Comparison of ENCODE assay signal across 20 cellular contexts in the genomic region with DNA sequence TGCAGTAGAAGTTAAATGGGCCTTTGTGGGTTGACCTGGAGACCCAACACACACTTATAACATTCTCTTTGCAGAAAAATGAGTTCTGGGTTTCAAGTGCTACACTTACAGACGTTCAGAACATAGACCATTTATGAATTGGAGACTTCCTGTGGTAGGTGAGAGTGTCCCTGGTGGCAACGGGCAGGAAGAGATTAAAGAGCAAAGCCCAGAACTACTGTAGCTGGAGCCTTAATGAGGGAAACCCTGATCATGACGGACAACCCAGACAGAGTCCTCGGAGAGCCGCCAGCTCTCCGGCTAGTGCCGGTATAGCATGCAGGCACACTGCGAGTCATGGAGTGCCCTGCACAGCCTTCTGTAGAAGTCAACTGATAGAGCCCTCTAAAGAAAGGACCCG. TPM values are rescaled to one million over a fixed set of nuclear protein-coding genes. Genes with fewer than 3 reads are reported as not detected.
A peak's percentile ranks its signal among the peaks of the same experiment; 100 is the strongest.
DNase-seq lines count a peak whose midpoint lies in the region; ATAC-seq and TF ChIP-seq lines count a peak whose summit lies in the region.
"Had no signal": no experiment of that assay in that cellular context is flagged by ENCODE, and none has a peak within 500 bp of the region (broad histone marks: within the 10 kb centered on the region; RNA-seq: fewer than 3 reads in every experiment).

No MANE protein-coding gene starts in this region.

- POLR2A ChIA-PET in Panc1 (lab: Charles Lee), result no interaction called here

- no peaks in the 10 kb centered on the region for H3K36me3 Mint-ChIP-seq in naive B cell
- H3K36me3 Mint-ChIP-seq: stimulated activated memory B cell treated with anti-CD40 and anti-IgM and Interleukin-4, amounts not matched to agents 10 μg/mL and 1 μg/mL and 100 μg/mL, for 72 hours had no signal

- peaks cover 0 to 5% (median 0%) of the 10 kb centered on the region in 3 donors for H3K4me1 Mint-ChIP-seq in naive B cell
- H3K4me1 Mint-ChIP-seq: stimulated activated memory B cell treated with anti-CD40 and anti-IgM and Interleukin-4, amounts not matched to agents 10 μg/mL and 1 μg/mL and 100 μg/mL, for 72 hours had no signal

- no TSS peak for BruUV-seq in Panc1 (replicated peaks; lab: Mats Ljungman, UMichigan)

- H3K9me3 Mint-ChIP-seq in naive B cell, result no peaks in the 10 kb centered on the region
- H3K9me3 Mint-ChIP-seq: activated T-cell treated with anti-CD3 and anti-CD28 coated beads, Interleukin-2, amount 50 U/mL, for 72 hours; stimulated activated memory B cell treated with anti-CD40 and anti-IgM and Interleukin-4, amounts not matched to agents 10 μg/mL and 1 μg/mL and 100 μg/mL, for 72 hours had no signal

- H3K36me3 ChIP-seq in Panc1 (ENCODE audit: control insufficient read depth, insufficient read depth, low read length), result no peaks in the 10 kb centered on the region
- H3K36me3 ChIP-seq: cardiac muscle cell, left lung, upper lobe of left lung had no signal

- CTCF ChIA-PET in Panc1 (lab: Charles Lee), result interaction anchor here (0.6 kb wide), 1 partner anchor 421 kb away, joined by 3 read pairs; no protein-coding TSS in a partner anchor

- no peak overlapping the region for H3K4me3 Mint-ChIP-seq in naive B cell
- H3K4me3 Mint-ChIP-seq: activated T-cell treated with anti-CD3 and anti-CD28 coated beads, Interleukin-2, amount 50 U/mL, for 72 hours; stimulated activated memory B cell treated with anti-CD40 and anti-IgM and Interleukin-4, amounts not matched to agents 10 μg/mL and 1 μg/mL and 100 μg/mL, for 72 hours had no signal

- DNase-seq in NCI-H510A treated with DMSO at 0.1 percent for 48 hours (lab: John Stamatoyannopoulos, UW), result peak; percentile 54
- no peak for DNase-seq in NCI-H510A (lab: John Stamatoyannopoulos, UW)
- DNase-seq in Panc1 (ENCODE audit: low read depth, low spot score), result no peak
- no peak for DNase-seq in naive B cell
- no peak for DNase-seq in DMS114 treated with DMSO at 0.1 percent for 48 hours (lab: John Stamatoyannopoulos, UW; ENCODE audit: unreplicated experiment)
- DNase-seq: activated T-cell treated with anti-CD3 and anti-CD28 coated beads, Interleukin-2, amount 50 U/mL, for 72 hours; effector CD4-positive, alpha-beta T cell; foreskin fibroblast; left lung; NCI-H1048; NCI-H2107; small intestine; T-helper 9 cell; upper lobe of left lung had no signal

- intact Hi-C loops in Panc1 (cut with micrococcal nuclease; ENCODE audit: unreplicated experiment), result no loop called here

- H3K4me3 ChIP-seq in Panc1 (ENCODE audit: low read depth in 2 of 2, low read length in 2 of 2), result no peak overlapping the region
- H3K4me3 ChIP-seq: cardiac muscle cell, left lung, upper lobe of left lung had no signal

- peak; percentile 48 for ATAC-seq in GM18907 (IDR thresholded peaks at IDR 0.05; ENCODE audit: unreplicated experiment)
- no peak for ATAC-seq in Panc1
- peak; percentile 18 to 35 for ATAC-seq in naive B cell (ENCODE audit: low read depth in 2 of 2)
- ATAC-seq in HG02973 (IDR thresholded peaks at IDR 0.05; ENCODE audit: unreplicated experiment), result no peak
- ATAC-seq in HG02642 (IDR thresholded peaks at IDR 0.05; ENCODE audit: poor library complexity, unreplicated experiment), result no peak
- ATAC-seq: activated T-cell treated with anti-CD3 and anti-CD28 coated beads, Interleukin-2, amount 50 U/mL, for 72 hours; left lung; stimulated activated memory B cell treated with anti-CD40 and anti-IgM and Interleukin-4, amounts not matched to agents 10 μg/mL and 1 μg/mL and 100 μg/mL, for 72 hours had no signal

- H3K27me3 Mint-ChIP-seq in naive B cell, result peaks cover 14 to 38% (median 26%) of the 10 kb centered on the region in 3 donors

- H3K27me3 ChIP-seq in Panc1 (ENCODE audit: control insufficient read depth, insufficient read depth, low read length), result peaks cover 4% of the 10 kb centered on the region; the same call in 1 of the 2 replicates
- H3K27me3 ChIP-seq: left lung, upper lobe of left lung had no signal

- H3K27ac Mint-ChIP-seq in naive B cell, result no peak overlapping the region
- H3K27ac Mint-ChIP-seq: activated T-cell treated with anti-CD3 and anti-CD28 coated beads, Interleukin-2, amount 50 U/mL, for 72 hours; stimulated activated memory B cell treated with anti-CD40 and anti-IgM and Interleukin-4, amounts not matched to agents 10 μg/mL and 1 μg/mL and 100 μg/mL, for 72 hours had no signal

- H3K9me3 ChIP-seq in Panc1 (ENCODE audit: control insufficient read depth, insufficient read depth, low read depth, low read length), result no peaks in the 10 kb centered on the region
- H3K9me3 ChIP-seq: left lung, upper lobe of left lung had no signal

- no peak overlapping the region for H3K27ac ChIP-seq in Panc1 (ENCODE audit: low read length)
- H3K27ac ChIP-seq: cardiac muscle cell, left lung, parathyroid adenoma, upper lobe of left lung had no signal

- no peaks in the 10 kb centered on the region for H3K4me1 ChIP-seq in Panc1 (ENCODE audit: control insufficient read depth, insufficient read depth, low read length)
- H3K4me1 ChIP-seq: left lung had no signal

- TF ChIP-seq CTCF in Panc1 (IDR thresholded peaks at IDR 0.05), result peak; percentile 22; the same call in 1 of the 2 replicates

- in situ Hi-C loops in Panc1 (cut with HindIII; ENCODE audit: low pct_unique_long_range_greater_than_20kb, low sequenced_read_pairs), result no loop called here

RNA-seq across cellular contexts. Expression of gene RMDN2, which starts 44.5 kb away (rescaled TPM):
- total RNA-seq in Panc1 (2021; ENCODE audit: unreplicated experiment), result 4.4 TPM
- 1.7 TPM for polyA plus RNA-seq in Panc1 (2012; ENCODE audit: insufficient read length)
- polyA plus RNA-seq in naive B cell (ENCODE audit: low read depth in 6 of 6), result 10 to 100 TPM; 13.0 to 24.3 (median 17.1) TPM

Comparison
In these comparisons a context has a peak if more than half of its experiments do, and no peak if none do; other contexts are left out.
1. ATAC-seq: peak in GM18907 (single experiment) and naive B cell (2 of 2); none in Panc1 (single experiment), HG02973 (single experiment) and HG02642 (single experiment).